Comparison of ENCODE assay signal across 32 cellular contexts in genomic region chr18:39685303-39685902, GRCh38.
DNase-seq lines count a peak whose midpoint lies in the region; ATAC-seq, FAIRE-seq and TF ChIP-seq lines count a peak whose summit lies in the region.
"Had no signal": no experiment of that assay in that cellular context is flagged by ENCODE, and none has a peak within 500 bp of the region (broad histone marks: within the 10 kb centered on the region; RNA-seq: fewer than 3 reads in every experiment).

No MANE protein-coding gene starts in this region.

- no peak overlapping the region for H3K4me3 ChIP-seq in iPS DF 6.9 (ENCODE audit: low read length)
- no peak overlapping the region for H3K4me3 ChIP-seq in trophoblast cell (ENCODE audit: low read depth, low read length)
- H3K4me3 ChIP-seq: dorsolateral prefrontal cortex, HAP-1, hepatocyte, left ventricle myocardium inferior, PC-9, prostate gland, thyroid gland had no signal

- H3K4me2 ChIP-seq in trophoblast cell (ENCODE audit: low read length): no peak overlapping the region
- H3K4me2 ChIP-seq: hepatocyte, PC-9 had no signal

- H3K4me1 ChIP-seq in iPS DF 6.9 (ENCODE audit: control insufficient read depth, insufficient read depth, low read length) (no peaks in the 10 kb centered on the region), trophoblast cell (ENCODE audit: control insufficient read depth in 1 of 2, insufficient read depth in 2 of 2, low read length in 2 of 2) (no peaks in the 10 kb centered on the region), foreskin keratinocyte (no peaks in the 10 kb centered on the region)
- H3K4me1 ChIP-seq: HAP-1, left ventricle myocardium inferior, prostate gland, thyroid gland had no signal

- DNase-seq in NCI-H82 (lab: John Stamatoyannopoulos, UW): peak; percentile 37
- no peak for DNase-seq in NCI-H82 treated with DMSO at 0.1 percent for 48 hours (lab: John Stamatoyannopoulos, UW; ENCODE audit: unreplicated experiment)
- DNase-seq in SW480 (ENCODE audit: low spot score): peak; percentile 2
- peak; percentile 22 for DNase-seq in iPS DF 6.9 (ENCODE audit: low read depth, low spot score)
- no peak for DNase-seq in trophoblast cell
- DNase-seq in HTR-8/SVneo (ENCODE audit: insufficient read length, low spot score): no peak
- DNase-seq in foreskin keratinocyte: no peak
- DNase-seq in activated gamma-delta T cell treated with Interleukin-2 at 50 U/mL for 16 hours: no peak
- DNase-seq: activated CD4-positive, alpha-beta T cell treated with anti-CD3 and anti-CD28 coated beads for 36 hours; activated CD8-positive, alpha-beta T cell treated with anti-CD3 and anti-CD28 coated beads for 36 hours; activated naive CD4-positive, alpha-beta T cell treated with anti-CD3 and anti-CD28 coated beads, Interleukin-2, amount 50 U/mL, for 16 hours; AML-193; brain microvascular endothelial cell; CD4-positive, CD25-positive, alpha-beta regulatory T cell; dorsolateral prefrontal cortex; IMR-90; islet precursor cell; left ventricle myocardium inferior; midbrain; naive B cell; NCI-H1417 treated with DMSO at 0.1 percent for 48 hours; NK-92 treated with Interleukin-12 subunit alpha and Interleukin-12 subunit beta, amount 100 ng/mL, for 24 hours; occipital lobe; PC-9; stimulated activated CD4-positive, alpha-beta T cell treated with anti-CD3 and anti-CD28 coated beads, Interleukin-4, amount 100 ng/mL, for 1 hour; thyroid gland had no signal

- no peak overlapping the region for H2AK5ac ChIP-seq in trophoblast cell (ENCODE audit: low read length)

- H3K23ac ChIP-seq in trophoblast cell (ENCODE audit: low read length): no peak overlapping the region

- no CpG with 5 or more reads among the region's 4 CpGs for WGBS in iPS DF 6.9 (ENCODE audit: insufficient coverage, insufficient read length)
- WGBS in trophoblast cell (ENCODE audit: extremely low coverage, insufficient coverage, insufficient read length): no CpG with 5 or more reads among the region's 4 CpGs

- H4K12ac ChIP-seq in trophoblast cell (ENCODE audit: low read depth, low read length): peak overlapping the region; percentile 26

- no peaks in the 10 kb centered on the region for H3K79me2 ChIP-seq in trophoblast cell (ENCODE audit: control insufficient read depth, insufficient read depth, low read length, poor library complexity)
- H3K79me2 ChIP-seq: hepatocyte had no signal

- no peak overlapping the region for H2BK120ac ChIP-seq in trophoblast cell (ENCODE audit: insufficient read depth, low read length, poor library complexity)

- no peak overlapping the region for H2BK12ac ChIP-seq in trophoblast cell (ENCODE audit: low read length)

- H3K14ac ChIP-seq in trophoblast cell (ENCODE audit: low read length): no peak overlapping the region

- TF ChIP-seq CTCF in foreskin keratinocyte (conservative IDR thresholded peaks at IDR 0.05): no peak

- no peak for ATAC-seq in foreskin keratinocyte
- ATAC-seq: activated CD4-positive, alpha-beta T cell treated with anti-CD3 and anti-CD28 coated beads for 36 hours; activated CD8-positive, alpha-beta T cell treated with anti-CD3 and anti-CD28 coated beads for 36 hours; SK-N-SH treated with all-trans-retinoic acid at 6 μM for 48 hours had no signal

- H3K79me1 ChIP-seq in trophoblast cell (ENCODE audit: low read length): no peaks in the 10 kb centered on the region

- H4K91ac ChIP-seq in trophoblast cell (ENCODE audit: low read depth, low read length): no peak overlapping the region

- H3K27me3 ChIP-seq in iPS DF 6.9 (ENCODE audit: control insufficient read depth, insufficient read depth, low read length) (no peaks in the 10 kb centered on the region), trophoblast cell (ENCODE audit: insufficient read depth, low read length) (no peaks in the 10 kb centered on the region), foreskin keratinocyte (no peaks in the 10 kb centered on the region)
- H3K27me3 ChIP-seq: brain microvascular endothelial cell, dorsolateral prefrontal cortex, hepatocyte, thyroid gland had no signal

- H2BK5ac ChIP-seq in trophoblast cell (ENCODE audit: low read depth, low read length, poor library complexity): no peak overlapping the region

- H3K27ac ChIP-seq in iPS DF 6.9 (ENCODE audit: low read length) (no peak overlapping the region), trophoblast cell (ENCODE audit: low read depth, low read length) (no peak overlapping the region), foreskin keratinocyte (no peak overlapping the region)
- H3K27ac ChIP-seq: brain microvascular endothelial cell, dorsolateral prefrontal cortex, hepatocyte, left ventricle myocardium inferior, PC-9, prostate gland, thyroid gland had no signal

- H4K8ac ChIP-seq in trophoblast cell (ENCODE audit: low read depth, low read length): no peak overlapping the region

- no peak for FAIRE-seq in HTR-8/SVneo (lab: Jason Lieb, UNC)
- FAIRE-seq: D721Med, GM19239 had no signal

- H3K18ac ChIP-seq in trophoblast cell (ENCODE audit: low read length): no peak overlapping the region

- H2AFZ ChIP-seq in trophoblast cell (ENCODE audit: insufficient read depth, low read length, poor library complexity): no peak overlapping the region
- H2AFZ ChIP-seq: hepatocyte, PC-9 had no signal

- no peaks in the 10 kb centered on the region for H3K9me3 ChIP-seq in iPS DF 6.9 (ENCODE audit: control insufficient read depth, insufficient read depth, low read length)
- no peaks in the 10 kb centered on the region for H3K9me3 ChIP-seq in trophoblast cell (ENCODE audit: insufficient read depth, low read depth, low read length)
- H3K9me3 ChIP-seq: HAP-1, left ventricle myocardium inferior, prostate gland, thyroid gland had no signal

- H3K9ac ChIP-seq in trophoblast cell (ENCODE audit: low read length): no peak overlapping the region

- no peaks in the 10 kb centered on the region for H3K36me3 ChIP-seq in iPS DF 6.9 (ENCODE audit: control insufficient read depth, insufficient read depth, low read length)
- H3K36me3 ChIP-seq in trophoblast cell (ENCODE audit: control insufficient read depth in 1 of 2, insufficient read depth in 2 of 2, low read length in 2 of 2): no peaks in the 10 kb centered on the region
- H3K36me3 ChIP-seq: brain microvascular endothelial cell, HAP-1, left ventricle myocardium inferior, prostate gland, thyroid gland had no signal

- H3K4ac ChIP-seq in trophoblast cell (ENCODE audit: low read depth, low read length): no peak overlapping the region

Comparison
In these comparisons a context has a peak if more than half of its experiments do, and no peak if none do; other contexts are left out.
1. DNase-seq: peak in NCI-H82 (single experiment), SW480 (single experiment) and iPS DF 6.9 (single experiment); none in NCI-H82 treated with DMSO at 0.1 percent for 48 hours (single experiment), trophoblast cell (0 of 2), HTR-8/SVneo (single experiment), foreskin keratinocyte (0 of 2) and activated gamma-delta T cell treated with Interleukin-2 at 50 U/mL for 16 hours (single experiment).